In the genomic region with DNA sequence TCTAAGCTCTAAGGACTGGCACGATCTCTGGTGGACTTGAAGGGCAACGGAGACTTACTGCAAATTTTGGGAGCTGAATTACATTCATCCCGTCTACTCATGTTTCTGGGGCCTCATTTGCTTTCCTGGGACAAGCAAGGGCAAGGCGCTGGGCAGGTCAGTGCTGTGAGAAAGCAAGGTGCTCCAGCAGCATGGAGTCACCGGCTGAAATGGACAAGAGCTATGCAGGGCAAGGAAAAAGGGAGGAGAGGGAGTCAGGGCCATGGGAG, we compare ENCODE assay signal across 11 cellular contexts. TPM values are rescaled to one million over a fixed set of nuclear protein-coding genes. Genes with fewer than 3 reads are reported as not detected.
A peak's percentile ranks its signal among the peaks of the same experiment; 100 is the strongest.
DNase-seq lines count a peak whose midpoint lies in the region; ATAC-seq and TF ChIP-seq lines count a peak whose summit lies in the region.
"Had no signal": no experiment of that assay in that cellular context is flagged by ENCODE, and none has a peak within 500 bp of the region (broad histone marks: within the 10 kb centered on the region; RNA-seq: fewer than 3 reads in every experiment).

No MANE protein-coding gene starts in this region.

- no peaks in the 10 kb centered on the region for H3K9me3 Mint-ChIP-seq in T-cell
- no peaks in the 10 kb centered on the region for H3K9me3 Mint-ChIP-seq in stimulated activated naive CD8-positive, alpha-beta T cell treated with anti-CD3 and anti-CD28 coated beads, Interleukin-15, amount 100 ng/mL, for 72 hours

- ATAC-seq in T-cell (replicated peaks in 1 of 4) (no peak), GM18519 (IDR thresholded peaks at IDR 0.05; ENCODE audit: low FRiP score, unreplicated experiment) (no peak)
- ATAC-seq in stimulated activated naive CD8-positive, alpha-beta T cell treated with anti-CD3 and anti-CD28 coated beads, Interleukin-15, amount 100 ng/mL, for 72 hours: no peak

- POLR2A ChIA-PET in T-cell (lab: Charles Lee): interaction anchor here (0.6 to 1.1 kb wide), 6 partner anchors 14 to 615 kb away, joined by 3 to 5 read pairs (median 4); no protein-coding TSS in a partner anchor

- peaks cover 3% of the 10 kb centered on the region for H3K36me3 Mint-ChIP-seq in T-cell

- no peaks in the 10 kb centered on the region for H3K27me3 ChIP-seq in esophagus squamous epithelium

- peaks cover 98 to 100% (median 100%) of the 10 kb centered on the region in 3 donors for H3K4me1 Mint-ChIP-seq in T-cell
- peaks cover 98% of the 10 kb centered on the region for H3K4me1 Mint-ChIP-seq in stimulated activated naive CD8-positive, alpha-beta T cell treated with anti-CD3 and anti-CD28 coated beads, Interleukin-15, amount 100 ng/mL, for 72 hours

- no peak for TF ChIP-seq POLR2A in esophagus squamous epithelium (IDR thresholded peaks at IDR 0.05)

- H3K4me1 ChIP-seq in esophagus squamous epithelium: peaks cover 21 to 85% (median 21%) of the 10 kb centered on the region in 3 donors

- peak overlapping the region; percentile 70 to 82 (median 79) for H3K4me3 Mint-ChIP-seq in T-cell
- H3K4me3 Mint-ChIP-seq in stimulated activated naive CD8-positive, alpha-beta T cell treated with anti-CD3 and anti-CD28 coated beads, Interleukin-15, amount 100 ng/mL, for 72 hours: peak overlapping the region; percentile 85 to 93

- H3K27me3 Mint-ChIP-seq in T-cell: no peaks in the 10 kb centered on the region
- H3K27me3 Mint-ChIP-seq in stimulated activated naive CD8-positive, alpha-beta T cell treated with anti-CD3 and anti-CD28 coated beads, Interleukin-15, amount 100 ng/mL, for 72 hours: no peaks in the 10 kb centered on the region

- H3K27ac Mint-ChIP-seq in T-cell: peak overlapping the region; percentile 98 to 100
- peak overlapping the region; percentile 98 to 100 for H3K27ac Mint-ChIP-seq in stimulated activated naive CD8-positive, alpha-beta T cell treated with anti-CD3 and anti-CD28 coated beads, Interleukin-15, amount 100 ng/mL, for 72 hours

- CTCF ChIA-PET in T-cell (lab: Charles Lee): interaction anchor here (0.6 to 3.1 kb wide), 6 partner anchors 16 to 51 kb away, joined by 3 to 11 read pairs (median 4); a partner anchor contains a TSS

- no peak overlapping the region for H3K4me3 ChIP-seq in esophagus squamous epithelium

- TF ChIP-seq CTCF in esophagus squamous epithelium (IDR thresholded peaks at IDR 0.05): no peak

- H3K27ac ChIP-seq in esophagus squamous epithelium: peak overlapping the region in 3 of 4 donors; percentile 71 to 83 (median 82)

- no peaks in the 10 kb centered on the region for H3K36me3 ChIP-seq in esophagus squamous epithelium

- peak; percentile 59 for DNase-seq in activated CD8-positive, alpha-beta memory T cell treated with anti-CD3 and anti-CD28 coated beads for 24 hours
- no peak for DNase-seq in activated CD8-positive, alpha-beta memory T cell treated with anti-CD3 and anti-CD28 coated beads, Interleukin-2, amount 50 U/mL, for 48 hours
- DNase-seq in T-cell (no peak), esophagus squamous epithelium (lab: John Stamatoyannopoulos, UW) (no peak), HPDE6-E6E7 (ENCODE audit: extremely low spot score) (no peak), medulla oblongata (ENCODE audit: extremely low spot score) (no peak)
- no peak for DNase-seq in stimulated activated naive CD8-positive, alpha-beta T cell treated with anti-CD3 and anti-CD28 coated beads, Interleukin-15, amount 100 ng/mL, for 72 hours
- DNase-seq: amygdala, NCI-H1694, posterior cingulate gyrus had no signal

- no peaks in the 10 kb centered on the region for H3K9me3 ChIP-seq in esophagus squamous epithelium

- intact Hi-C loops in esophagus squamous epithelium (cut with DNase I): no loop called here

- WGBS in esophagus squamous epithelium, 2 donors: 42 to 61% methylated on average over 5 of the region's 5 CpGs

RNA-seq across cellular contexts. Expression of a gene that starts 25.6 kb away (rescaled TPM):
- total RNA-seq in T-cell (100 to 1,000 TPM in 2 of 5 donors, 10 to 100 TPM in 3; 87.0 to 114 (median 94.6) TPM), esophagus squamous epithelium (10 to 100 TPM in 2 of 4 donors, 1 to 10 TPM in 2; 1.5 to 24.6 (median 7.4) TPM)
